ENCODE assay signal across 1 cellular context in the genomic region with DNA sequence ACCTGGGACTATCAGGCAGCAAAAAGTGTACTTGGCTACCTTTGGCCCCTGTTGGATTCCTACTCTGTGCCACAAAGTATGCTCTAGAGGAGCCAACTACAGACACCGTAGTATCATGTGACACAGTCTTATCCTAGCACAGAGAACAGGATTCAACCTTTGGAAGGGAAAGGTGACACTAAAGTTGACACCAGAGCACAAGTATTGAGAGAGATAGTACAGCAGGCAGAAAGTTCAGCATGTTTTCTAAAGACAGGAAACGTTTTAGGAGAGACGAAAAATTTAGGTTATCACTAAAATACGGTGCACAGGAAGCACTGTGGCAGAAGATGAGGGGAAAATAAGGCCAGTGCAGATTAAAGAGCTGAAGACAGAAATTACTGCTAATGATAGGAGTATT.
TF ChIP-seq lines count a peak whose summit lies in the region.

No MANE protein-coding gene starts in this region.

TF ChIP-seq in HepG2, 621 proteins besides CTCF, POLR2A, EP300 and RAD21 (continued from another document):
- TF ChIP-seq, protein P1, sequence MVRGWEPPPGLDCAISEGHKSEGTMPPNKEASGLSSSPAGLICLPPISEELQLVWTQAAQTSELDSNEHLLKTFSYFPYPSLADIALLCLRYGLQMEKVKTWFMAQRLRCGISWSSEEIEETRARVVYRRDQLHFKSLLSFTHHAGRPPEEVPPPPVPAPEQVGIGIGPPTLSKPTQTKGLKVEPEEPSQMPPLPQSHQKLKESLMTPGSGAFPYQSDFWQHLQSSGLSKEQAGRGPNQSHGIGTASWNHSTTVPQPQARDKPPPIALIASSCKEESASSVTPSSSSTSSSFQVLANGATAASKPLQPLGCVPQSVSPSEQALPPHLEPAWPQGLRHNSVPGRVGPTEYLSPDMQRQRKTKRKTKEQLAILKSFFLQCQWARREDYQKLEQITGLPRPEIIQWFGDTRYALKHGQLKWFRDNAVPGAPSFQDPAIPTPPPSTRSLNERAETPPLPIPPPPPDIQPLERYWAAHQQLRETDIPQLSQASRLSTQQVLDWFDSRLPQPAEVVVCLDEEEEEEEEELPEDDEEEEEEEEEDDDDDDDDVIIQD (CRISPR knock-in tag; IDR thresholded peaks at IDR 0.05; ENCODE audit: low read depth): peak; percentile 65; the same call in 1 of the 2 replicates
- TF ChIP-seq POGZ (CRISPR knock-in tag; IDR thresholded peaks at IDR 0.05) (0 out of 2 replicates have a peak, but pooled peaks have one; percentile 40), SIX1 (CRISPR knock-in tag; IDR thresholded peaks at IDR 0.05; ENCODE audit: borderline replicate concordance) (peak; percentile 70; the same call in 1 of the 2 replicates), ZZZ3 (CRISPR knock-in tag; IDR thresholded peaks at IDR 0.05; ENCODE audit: borderline replicate concordance) (no peak), ZNF775 (CRISPR knock-in tag; IDR thresholded peaks at IDR 0.05; ENCODE audit: borderline replicate concordance) (no peak), HNF4A (CRISPR knock-in tag; IDR thresholded peaks at IDR 0.05) (peak; percentile 62), ZMYM4 (CRISPR knock-in tag; IDR thresholded peaks at IDR 0.05) (peak; percentile 77), ZNF644 (CRISPR knock-in tag; IDR thresholded peaks at IDR 0.05; ENCODE audit: low read depth) (peak; percentile 64; the same call in 1 of the 2 replicates)
- TF ChIP-seq, protein P2, sequence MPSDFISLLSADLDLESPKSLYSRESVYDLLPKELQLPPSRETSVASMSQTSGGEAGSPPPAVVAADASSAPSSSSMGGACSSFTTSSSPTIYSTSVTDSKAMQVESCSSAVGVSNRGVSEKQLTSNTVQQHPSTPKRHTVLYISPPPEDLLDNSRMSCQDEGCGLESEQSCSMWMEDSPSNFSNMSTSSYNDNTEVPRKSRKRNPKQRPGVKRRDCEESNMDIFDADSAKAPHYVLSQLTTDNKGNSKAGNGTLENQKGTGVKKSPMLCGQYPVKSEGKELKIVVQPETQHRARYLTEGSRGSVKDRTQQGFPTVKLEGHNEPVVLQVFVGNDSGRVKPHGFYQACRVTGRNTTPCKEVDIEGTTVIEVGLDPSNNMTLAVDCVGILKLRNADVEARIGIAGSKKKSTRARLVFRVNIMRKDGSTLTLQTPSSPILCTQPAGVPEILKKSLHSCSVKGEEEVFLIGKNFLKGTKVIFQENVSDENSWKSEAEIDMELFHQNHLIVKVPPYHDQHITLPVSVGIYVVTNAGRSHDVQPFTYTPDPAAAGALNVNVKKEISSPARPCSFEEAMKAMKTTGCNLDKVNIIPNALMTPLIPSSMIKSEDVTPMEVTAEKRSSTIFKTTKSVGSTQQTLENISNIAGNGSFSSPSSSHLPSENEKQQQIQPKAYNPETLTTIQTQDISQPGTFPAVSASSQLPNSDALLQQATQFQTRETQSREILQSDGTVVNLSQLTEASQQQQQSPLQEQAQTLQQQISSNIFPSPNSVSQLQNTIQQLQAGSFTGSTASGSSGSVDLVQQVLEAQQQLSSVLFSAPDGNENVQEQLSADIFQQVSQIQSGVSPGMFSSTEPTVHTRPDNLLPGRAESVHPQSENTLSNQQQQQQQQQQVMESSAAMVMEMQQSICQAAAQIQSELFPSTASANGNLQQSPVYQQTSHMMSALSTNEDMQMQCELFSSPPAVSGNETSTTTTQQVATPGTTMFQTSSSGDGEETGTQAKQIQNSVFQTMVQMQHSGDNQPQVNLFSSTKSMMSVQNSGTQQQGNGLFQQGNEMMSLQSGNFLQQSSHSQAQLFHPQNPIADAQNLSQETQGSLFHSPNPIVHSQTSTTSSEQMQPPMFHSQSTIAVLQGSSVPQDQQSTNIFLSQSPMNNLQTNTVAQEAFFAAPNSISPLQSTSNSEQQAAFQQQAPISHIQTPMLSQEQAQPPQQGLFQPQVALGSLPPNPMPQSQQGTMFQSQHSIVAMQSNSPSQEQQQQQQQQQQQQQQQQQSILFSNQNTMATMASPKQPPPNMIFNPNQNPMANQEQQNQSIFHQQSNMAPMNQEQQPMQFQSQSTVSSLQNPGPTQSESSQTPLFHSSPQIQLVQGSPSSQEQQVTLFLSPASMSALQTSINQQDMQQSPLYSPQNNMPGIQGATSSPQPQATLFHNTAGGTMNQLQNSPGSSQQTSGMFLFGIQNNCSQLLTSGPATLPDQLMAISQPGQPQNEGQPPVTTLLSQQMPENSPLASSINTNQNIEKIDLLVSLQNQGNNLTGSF (CRISPR knock-in tag; IDR thresholded peaks at IDR 0.05): no peak
- TF ChIP-seq, protein P3, sequence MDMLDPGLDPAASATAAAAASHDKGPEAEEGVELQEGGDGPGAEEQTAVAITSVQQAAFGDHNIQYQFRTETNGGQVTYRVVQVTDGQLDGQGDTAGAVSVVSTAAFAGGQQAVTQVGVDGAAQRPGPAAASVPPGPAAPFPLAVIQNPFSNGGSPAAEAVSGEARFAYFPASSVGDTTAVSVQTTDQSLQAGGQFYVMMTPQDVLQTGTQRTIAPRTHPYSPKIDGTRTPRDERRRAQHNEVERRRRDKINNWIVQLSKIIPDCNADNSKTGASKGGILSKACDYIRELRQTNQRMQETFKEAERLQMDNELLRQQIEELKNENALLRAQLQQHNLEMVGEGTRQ (IDR thresholded peaks at IDR 0.05; ENCODE audit: low read depth, low read length): 0 out of 2 replicates have a peak, but pooled peaks have one; percentile 9
- TF ChIP-seq, protein P3 (CRISPR knock-in tag; IDR thresholded peaks at IDR 0.05; ENCODE audit: borderline replicate concordance): peak; percentile 46; the same call in 1 of the 2 replicates
- TF ChIP-seq, protein P4, sequence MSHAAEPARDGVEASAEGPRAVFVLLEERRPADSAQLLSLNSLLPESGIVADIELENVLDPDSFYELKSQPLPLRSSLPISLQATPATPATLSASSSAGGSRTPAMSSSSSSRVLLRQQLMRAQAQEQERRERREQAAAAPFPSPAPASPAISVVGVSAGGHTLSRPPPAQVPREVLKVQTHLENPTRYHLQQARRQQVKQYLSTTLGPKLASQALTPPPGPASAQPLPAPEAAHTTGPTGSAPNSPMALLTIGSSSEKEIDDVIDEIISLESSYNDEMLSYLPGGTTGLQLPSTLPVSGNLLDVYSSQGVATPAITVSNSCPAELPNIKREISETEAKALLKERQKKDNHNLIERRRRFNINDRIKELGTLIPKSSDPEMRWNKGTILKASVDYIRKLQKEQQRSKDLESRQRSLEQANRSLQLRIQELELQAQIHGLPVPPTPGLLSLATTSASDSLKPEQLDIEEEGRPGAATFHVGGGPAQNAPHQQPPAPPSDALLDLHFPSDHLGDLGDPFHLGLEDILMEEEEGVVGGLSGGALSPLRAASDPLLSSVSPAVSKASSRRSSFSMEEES (CRISPR knock-in tag; IDR thresholded peaks at IDR 0.05): peak; percentile 57; the same call in 1 of the 2 replicates
